In the genomic region with DNA sequence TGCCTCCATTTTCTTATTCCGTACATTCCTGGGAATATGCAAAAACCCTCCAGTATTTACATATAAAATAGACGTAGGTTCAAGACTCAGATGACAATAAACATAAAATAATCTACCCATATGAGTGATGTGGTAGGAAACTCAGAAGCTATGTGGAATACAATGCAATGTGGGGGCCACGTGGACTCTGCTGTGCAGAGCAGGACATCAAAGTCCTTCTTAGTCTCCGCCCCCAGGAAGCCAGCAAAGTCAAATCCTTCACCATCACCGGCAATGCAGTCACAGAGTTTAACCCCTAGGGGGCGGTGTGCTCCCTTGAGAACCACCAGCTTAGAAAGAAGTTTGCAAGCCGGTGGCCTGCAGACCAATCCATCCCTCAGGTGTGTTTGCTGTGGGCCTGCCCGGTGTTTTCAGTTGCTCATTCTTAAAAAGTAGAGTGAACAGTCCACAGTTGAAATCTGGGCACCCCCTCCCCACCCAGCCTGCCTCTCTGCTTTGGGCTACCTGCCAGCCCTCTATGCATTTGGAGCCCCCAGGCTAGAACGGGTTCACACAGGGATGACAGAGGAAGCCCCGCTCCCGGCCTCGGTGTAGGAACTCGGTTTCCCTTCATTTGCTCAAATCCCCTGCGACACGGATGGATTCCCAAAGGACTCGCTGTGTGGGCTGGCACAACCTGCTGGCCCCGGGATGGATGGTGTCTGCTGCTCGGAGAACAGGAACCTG, we compare ENCODE assay signal across 8 cellular contexts. TPM values are rescaled to one million over a fixed set of nuclear protein-coding genes. Genes with fewer than 3 reads are reported as not detected.
DNase-seq lines count a peak whose midpoint lies in the region; ATAC-seq and TF ChIP-seq lines count a peak whose summit lies in the region.

No MANE protein-coding gene starts in this region.

- ATAC-seq in right cardiac atrium (peak; percentile 51 to 73), gastrocnemius medialis (peak; percentile 24 to 36), HG03039 (IDR thresholded peaks at IDR 0.05; ENCODE audit: unreplicated experiment) (no peak)

- WGBS in right cardiac atrium, result 57% methylated on average over 18 of the region's 18 CpGs

- no peak for TF ChIP-seq POLR2A in gastrocnemius medialis (IDR thresholded peaks at IDR 0.05)

- in situ Hi-C loops in gastrocnemius medialis (cut with MboI; ENCODE audit: low sequenced_read_pairs in 4 of 4), result no loop called here

- H3K27ac ChIP-seq in ascending aorta (no peak overlapping the region), right cardiac atrium (ENCODE audit: low read length) (no peak overlapping the region), gastrocnemius medialis (no peak overlapping the region)

- no peaks in the 10 kb centered on the region for H3K9me3 ChIP-seq in ascending aorta
- H3K9me3 ChIP-seq in right cardiac atrium (ENCODE audit: control insufficient read depth, low read length), result no peaks in the 10 kb centered on the region
- H3K9me3 ChIP-seq in gastrocnemius medialis, result no peaks in the 10 kb centered on the region

- TF ChIP-seq CTCF in ascending aorta (IDR thresholded peaks at IDR 0.05) (peak; percentile 67 to 88 (median 84)), gastrocnemius medialis (IDR thresholded peaks at IDR 0.05 in 4 of 5, conservative IDR thresholded peaks at IDR 0.05 in 1 of 5) (peak; percentile 36 to 71 (median 54))

- H3K27me3 ChIP-seq in ascending aorta (no peaks in the 10 kb centered on the region), right cardiac atrium (ENCODE audit: control insufficient read depth, insufficient read depth) (no peaks in the 10 kb centered on the region), gastrocnemius medialis (no peaks in the 10 kb centered on the region)

- DNase-seq in NK-92 treated with Interleukin-12 subunit alpha and Interleukin-12 subunit beta, amount 100 ng/mL, for 24 hours (lab: John Stamatoyannopoulos, UW), result peak; percentile 51
- DNase-seq in NK-92 (lab: John Stamatoyannopoulos, UW; ENCODE audit: unreplicated experiment) (no peak), NCI-H1694 (lab: John Stamatoyannopoulos, UW) (peak; percentile 77), T-helper 2 cell (peak; percentile 26 to 90 (median 67)), ascending aorta (ENCODE audit: low spot score in 2 of 2) (peak in 1 of 2 donors; percentile 82), right cardiac atrium (peak; percentile 64 to 79 (median 75)), gastrocnemius medialis (peak in 1 of 2 donors; percentile 36)

- H3K4me1 ChIP-seq in ascending aorta, result peaks cover 0 to 8% of the 10 kb centered on the region in 2 donors
- H3K4me1 ChIP-seq in right cardiac atrium (ENCODE audit: control insufficient read depth, insufficient read depth, low read length), result no peaks in the 10 kb centered on the region
- no peaks in the 10 kb centered on the region for H3K4me1 ChIP-seq in gastrocnemius medialis

- no peak overlapping the region for H3K4me3 ChIP-seq in ascending aorta
- no peak overlapping the region for H3K4me3 ChIP-seq in right cardiac atrium (ENCODE audit: low read length)
- no peak overlapping the region for H3K4me3 ChIP-seq in gastrocnemius medialis

- H3K36me3 ChIP-seq in ascending aorta (no peaks in the 10 kb centered on the region), gastrocnemius medialis (no peaks in the 10 kb centered on the region)

- intact Hi-C loops in ascending aorta (cut with DNase I) (loop anchor here (2.0 to 5.0 kb wide), 3 partner anchors 62 to 895 kb away; a partner anchor contains a TSS), right cardiac atrium (cut with DNase I) (no loop called here), gastrocnemius medialis (cut with DNase I; ENCODE audit: low total_unique reads) (no loop called here)

RNA-seq across cellular contexts. Expression of a gene that starts 59.9 kb away (rescaled TPM):
- total RNA-seq in ascending aorta (194 TPM), right cardiac atrium (10 to 100 TPM; 28.4 to 59.1 (median 48.4) TPM), gastrocnemius medialis (10 to 100 TPM in 3 of 4 donors, 1 to 10 TPM in 1; 9.8 to 18.8 (median 16.8) TPM)
- polyA plus RNA-seq in right cardiac atrium, result 25.4 TPM
